ENCODE assay signal across 22 cellular contexts in genomic region chr7:138825049-138825721, GRCh38. TPM values are rescaled to one million over a fixed set of nuclear protein-coding genes. Genes with fewer than 3 reads are reported as not detected.
"Had no signal": no experiment of that assay in that cellular context is flagged by ENCODE, and none has a peak within 500 bp of the region (broad histone marks: within the 10 kb centered on the region; RNA-seq: fewer than 3 reads in every experiment).

No MANE protein-coding gene starts in this region.

- H3K27ac Mint-ChIP-seq: activated CD8-positive, alpha-beta T cell treated with anti-CD3 and anti-CD28 coated beads for 36 hours; natural killer cell; stimulated activated memory B cell treated with anti-CD40 and anti-IgM and Interleukin-4, amounts not matched to agents 10 μg/mL and 1 μg/mL and 100 μg/mL, for 72 hours had no signal

- H3K27me3 ChIP-seq: ascending aorta, colonic mucosa, foreskin keratinocyte, neutrophil, pancreas, sigmoid colon, testis, upper lobe of right lung had no signal

- DNase-seq: activated CD4-positive, CD25-positive, alpha-beta regulatory T cell treated with anti-CD3 and anti-CD28 coated beads, Interleukin-2, amount 50 U/mL, for 72 hours; activated CD8-positive, alpha-beta T cell treated with anti-CD3 and anti-CD28 coated beads for 36 hours; activated T-cell treated with anti-CD3 and anti-CD28 coated beads, Interleukin-2, amount 50 U/mL, for 48 hours; colonic mucosa; foreskin keratinocyte; glutamatergic neuron; hippocampal formation; left cardiac atrium; mesendoderm; natural killer cell; pancreas; sigmoid colon; stimulated activated CD4-positive, alpha-beta T cell treated with anti-CD3 and anti-CD28 coated beads, Interleukin-4, amount 100 ng/mL, for 24 hours; testis; upper lobe of right lung had no signal

- H3K4me1 ChIP-seq: ascending aorta, colonic mucosa, foreskin keratinocyte, pancreas, sigmoid colon, testis, upper lobe of right lung had no signal

- H3K4me3 ChIP-seq: ascending aorta, colonic mucosa, pancreas, sigmoid colon, testis, upper lobe of right lung had no signal

- H3K27ac ChIP-seq: ascending aorta, colonic mucosa, foreskin keratinocyte, neutrophil, pancreas, sigmoid colon, testis, upper lobe of right lung, VCaP had no signal

- H3K4me3 Mint-ChIP-seq: activated CD8-positive, alpha-beta T cell treated with anti-CD3 and anti-CD28 coated beads for 36 hours; central memory CD8-positive, alpha-beta T cell; natural killer cell; stimulated activated memory B cell treated with anti-CD40 and anti-IgM and Interleukin-4, amounts not matched to agents 10 μg/mL and 1 μg/mL and 100 μg/mL, for 72 hours had no signal

- H3K36me3 Mint-ChIP-seq: natural killer cell; stimulated activated memory B cell treated with anti-CD40 and anti-IgM and Interleukin-4, amounts not matched to agents 10 μg/mL and 1 μg/mL and 100 μg/mL, for 72 hours had no signal

- H3K9me3 Mint-ChIP-seq: activated CD8-positive, alpha-beta T cell treated with anti-CD3 and anti-CD28 coated beads for 36 hours; central memory CD8-positive, alpha-beta T cell; natural killer cell; stimulated activated memory B cell treated with anti-CD40 and anti-IgM and Interleukin-4, amounts not matched to agents 10 μg/mL and 1 μg/mL and 100 μg/mL, for 72 hours had no signal

- H3K27me3 Mint-ChIP-seq: central memory CD8-positive, alpha-beta T cell; stimulated activated memory B cell treated with anti-CD40 and anti-IgM and Interleukin-4, amounts not matched to agents 10 μg/mL and 1 μg/mL and 100 μg/mL, for 72 hours had no signal

- H3K36me3 ChIP-seq: ascending aorta, colonic mucosa, neutrophil, pancreas, sigmoid colon, upper lobe of right lung had no signal

- H3K4me1 Mint-ChIP-seq: central memory CD8-positive, alpha-beta T cell; natural killer cell; stimulated activated memory B cell treated with anti-CD40 and anti-IgM and Interleukin-4, amounts not matched to agents 10 μg/mL and 1 μg/mL and 100 μg/mL, for 72 hours had no signal

- H3K9me3 ChIP-seq: ascending aorta, colonic mucosa, neutrophil, pancreas, sigmoid colon, testis, upper lobe of right lung had no signal

RNA-seq across cellular contexts. Expression of gene ATP6V0A4, which starts 27.2 kb away (rescaled TPM):
- total RNA-seq: activated CD8-positive, alpha-beta T cell treated with anti-CD3 and anti-CD28 coated beads for 36 hours; ascending aorta; colonic mucosa; fibroblast of lung; left cardiac atrium; natural killer cell; sigmoid colon had no signal
- polyA plus RNA-seq: fibroblast of lung, sigmoid colon had no signal

RNA-seq across cellular contexts. Expression of gene TMEM213, which starts 27.4 kb away (rescaled TPM):
- total RNA-seq: activated CD8-positive, alpha-beta T cell treated with anti-CD3 and anti-CD28 coated beads for 36 hours; ascending aorta; colonic mucosa; epithelial cell of proximal tubule; fibroblast of lung; foreskin keratinocyte; left cardiac atrium; natural killer cell; sigmoid colon had no signal
- polyA plus RNA-seq: fibroblast of lung, foreskin keratinocyte had no signal
